Comparison of ENCODE assay signal across 12 cellular contexts in genomic region chr4:16721618-16722291, GRCh38.
DNase-seq lines count a peak whose midpoint lies in the region; ATAC-seq, FAIRE-seq and TF ChIP-seq lines count a peak whose summit lies in the region.
"Had no signal": no experiment of that assay in that cellular context is flagged by ENCODE, and none has a peak within 500 bp of the region (broad histone marks: within the 10 kb centered on the region; RNA-seq: fewer than 3 reads in every experiment).

No MANE protein-coding gene starts in this region.

- intact Hi-C loops in Right ventricle myocardium inferior (cut with DNase I): no loop called here

- no peaks in the 10 kb centered on the region for H3K4me1 ChIP-seq in right atrium auricular region

- ATAC-seq in Right ventricle myocardium inferior: peak; percentile 62
- no peak for ATAC-seq in naive thymus-derived CD8-positive, alpha-beta T cell

- H3K36me3 ChIP-seq in right atrium auricular region: no peaks in the 10 kb centered on the region

- peaks cover 0 to 23% of the 10 kb centered on the region in 2 donors for H3K9me3 ChIP-seq in right atrium auricular region

- no peaks in the 10 kb centered on the region for H3K4me1 Mint-ChIP-seq in naive thymus-derived CD8-positive, alpha-beta T cell
- H3K4me1 Mint-ChIP-seq: activated naive CD4-positive, alpha-beta T cell treated with anti-CD3 and anti-CD28 coated beads, Interleukin-2, amount 50 U/mL, for 24 hours had no signal

- DNase-seq in Right ventricle myocardium inferior (ENCODE audit: missing footprints) (no peak), right atrium auricular region (ENCODE audit: low spot score) (no peak), astrocyte of the cerebellum (ENCODE audit: low read depth) (peak; percentile 22), NCI-H1930 (lab: John Stamatoyannopoulos, UW) (no peak), NOMO-1 treated with dmso at 0.1 percent for 144 hours (lab: John Stamatoyannopoulos, UW; ENCODE audit: unreplicated experiment) (no peak)
- DNase-seq in naive thymus-derived CD8-positive, alpha-beta T cell: no peak
- DNase-seq in activated effector memory CD4-positive, alpha-beta T cell treated with Interleukin-2 at 50 U/mL for 16 hours: no peak
- DNase-seq: 8988T; activated CD4-positive, alpha-beta T cell treated with anti-CD3 and anti-CD28 coated beads, Interleukin-2, amount 50 U/mL, for 4 hours; NCI-H187 treated with DMSO at 0.1 percent for 48 hours had no signal

- no peak overlapping the region for H3K4me3 Mint-ChIP-seq in naive thymus-derived CD8-positive, alpha-beta T cell
- H3K4me3 Mint-ChIP-seq: activated naive CD4-positive, alpha-beta T cell treated with anti-CD3 and anti-CD28 coated beads, Interleukin-2, amount 50 U/mL, for 24 hours had no signal

- H3K27me3 Mint-ChIP-seq in naive thymus-derived CD8-positive, alpha-beta T cell: peaks cover 2 to 13% (median 7%) of the 10 kb centered on the region in 5 donors

- POLR2A ChIA-PET in naive thymus-derived CD8-positive, alpha-beta T cell (lab: Charles Lee): no interaction called here

- H3K4me3 ChIP-seq in right atrium auricular region (no peak overlapping the region), astrocyte of the cerebellum (ENCODE audit: low read depth, low read length) (no peak overlapping the region)

- H3K27me3 ChIP-seq in right atrium auricular region: no peaks in the 10 kb centered on the region

- in situ Hi-C loops in astrocyte of the cerebellum (cut with HindIII; ENCODE audit: low sequenced_read_pairs): no loop called here

- no peak overlapping the region for H3K27ac Mint-ChIP-seq in naive thymus-derived CD8-positive, alpha-beta T cell
- H3K27ac Mint-ChIP-seq: activated naive CD4-positive, alpha-beta T cell treated with anti-CD3 and anti-CD28 coated beads, Interleukin-2, amount 50 U/mL, for 24 hours had no signal

- peak; percentile 83 for FAIRE-seq in islet of Langerhans (lab: Jason Lieb, UNC)

- TF ChIP-seq CTCF in right atrium auricular region (IDR thresholded peaks at IDR 0.05) (no peak), astrocyte of the cerebellum (IDR thresholded peaks at IDR 0.05; ENCODE audit: low read depth, low read length, missing control alignments) (no peak)

- peak overlapping the region in 1 of 2 donors; percentile 48 for H3K27ac ChIP-seq in right atrium auricular region

- H3K36me3 Mint-ChIP-seq in naive thymus-derived CD8-positive, alpha-beta T cell: peaks cover 0 to 15% (median 0%) of the 10 kb centered on the region in 3 donors
- H3K36me3 Mint-ChIP-seq: activated naive CD4-positive, alpha-beta T cell treated with anti-CD3 and anti-CD28 coated beads, Interleukin-2, amount 50 U/mL, for 24 hours had no signal

- H3K9me3 Mint-ChIP-seq in naive thymus-derived CD8-positive, alpha-beta T cell: peaks cover 9 to 29% (median 19%) of the 10 kb centered on the region in 9 donors
